In genomic region chr15:29922191-29922590, GRCh38 we compare ENCODE assay signal across 32 cellular contexts.
"Had no signal": no experiment of that assay in that cellular context is flagged by ENCODE, and none has a peak within 500 bp of the region (broad histone marks: within the 10 kb centered on the region; RNA-seq: fewer than 3 reads in every experiment).

No MANE protein-coding gene starts in this region.

- H3K4me1 Mint-ChIP-seq: activated CD4-positive, alpha-beta T cell treated with anti-CD3 and anti-CD28 coated beads, Interleukin-2, amount 10 ng/mL, durations not matched to agents 24 days and 14 days had no signal

- FAIRE-seq: TTC549, urothelium cell line had no signal

- H3K36me3 Mint-ChIP-seq: activated CD4-positive, alpha-beta memory T cell treated with anti-CD3 and anti-CD28 coated beads for 36 hours; activated naive CD8-positive, alpha-beta T cell treated with anti-CD3 and anti-CD28 coated beads for 36 hours; naive thymus-derived CD8-positive, alpha-beta T cell had no signal

- H3K4me3 Mint-ChIP-seq: activated CD4-positive, alpha-beta memory T cell treated with anti-CD3 and anti-CD28 coated beads for 36 hours; activated CD4-positive, alpha-beta T cell treated with anti-CD3 and anti-CD28 coated beads, Interleukin-2, amount 10 ng/mL, durations not matched to agents 24 days and 14 days; activated naive CD4-positive, alpha-beta T cell treated with anti-CD3 and anti-CD28 coated beads for 36 hours; activated naive CD8-positive, alpha-beta T cell treated with anti-CD3 and anti-CD28 coated beads for 36 hours; activated T-helper 1 cell treated with anti-CD3 and anti-CD28 coated beads, Interleukin-12 subunit alpha, Interleukin-12 subunit beta, Interleukin-2, Interleukin-4 antibody, amounts not matched to agents 30 ng/mL and 10 ng/mL and 1 ng/mL, durations not matched to agents 14 hours and 24 hours and 36 hours; naive thymus-derived CD8-positive, alpha-beta T cell; neural crest cell had no signal

- H3K4me3 ChIP-seq: adrenal gland, body of pancreas, colonic mucosa, gastroesophageal sphincter, hepatocyte, right atrium auricular region, testis, transverse colon had no signal

- DNase-seq: activated CD4-positive, alpha-beta memory T cell treated with anti-CD3 and anti-CD28 coated beads for 36 hours; activated CD4-positive, alpha-beta T cell treated with anti-CD3 and anti-CD28 coated beads, Interleukin-2, amount 10 ng/mL, durations not matched to agents 24 days and 14 days; activated CD4-positive, CD25-positive, alpha-beta regulatory T cell treated with anti-CD3 and anti-CD28 coated beads, Interleukin-2, amount 50 U/mL, for 72 hours; activated CD8-positive, alpha-beta memory T cell treated with anti-CD3 and anti-CD28 coated beads, Interleukin-2, amount 50 U/mL, for 4 hours; activated effector memory CD4-positive, alpha-beta T cell treated with anti-CD3 and anti-CD28 coated beads, Interleukin-2, amount 50 U/mL, for 16 hours; activated naive CD4-positive, alpha-beta T cell treated with anti-CD3 and anti-CD28 coated beads for 36 hours; activated naive CD8-positive, alpha-beta T cell treated with anti-CD3 and anti-CD28 coated beads for 36 hours; activated T-cell treated with anti-CD3 and anti-CD28 coated beads, Interleukin-2, amount 50 U/mL, for 1 hour; adrenal gland; aorta; body of pancreas; cerebellar nuclear complex; colonic mucosa; effector CD8-positive, alpha-beta T cell; islet precursor cell; left cardiac atrium; left ventricle myocardium superior; naive thymus-derived CD8-positive, alpha-beta T cell; occipital lobe; stimulated activated CD4-positive, alpha-beta T cell treated with anti-CD3 and anti-CD28 coated beads, Interleukin-2, amount 100 ng/mL, for 48 hours; stimulated activated naive CD4-positive, alpha-beta T cell treated with Interleukin-2 at 50 U/mL for 16 hours; T-helper 9 cell; testis; transverse colon; WERI-Rb-1 had no signal

- H3K9me3 Mint-ChIP-seq: activated CD4-positive, alpha-beta memory T cell treated with anti-CD3 and anti-CD28 coated beads for 36 hours; activated CD4-positive, alpha-beta T cell treated with anti-CD3 and anti-CD28 coated beads, Interleukin-2, amount 10 ng/mL, durations not matched to agents 24 days and 14 days; activated naive CD4-positive, alpha-beta T cell treated with anti-CD3 and anti-CD28 coated beads for 36 hours; activated naive CD8-positive, alpha-beta T cell treated with anti-CD3 and anti-CD28 coated beads for 36 hours; activated T-helper 1 cell treated with anti-CD3 and anti-CD28 coated beads, Interleukin-12 subunit alpha, Interleukin-12 subunit beta, Interleukin-2, Interleukin-4 antibody, amounts not matched to agents 30 ng/mL and 10 ng/mL and 1 ng/mL, durations not matched to agents 14 hours and 24 hours and 36 hours; naive thymus-derived CD8-positive, alpha-beta T cell; neural crest cell had no signal

- ATAC-seq: body of pancreas; gastroesophageal sphincter; left cardiac atrium; left ventricle myocardium superior; naive thymus-derived CD8-positive, alpha-beta T cell had no signal

- H3K4me2 ChIP-seq: hepatocyte had no signal

- H3K9me3 ChIP-seq: adrenal gland, body of pancreas, colonic mucosa, gastroesophageal sphincter, right atrium auricular region, testis, transverse colon had no signal

- H3K27me3 ChIP-seq: adrenal gland, body of pancreas, colonic mucosa, gastroesophageal sphincter, hepatocyte, right atrium auricular region, testis, transverse colon had no signal

- H3K4me1 ChIP-seq: adrenal gland, gastroesophageal sphincter had no signal

- H3K79me2 ChIP-seq: hepatocyte had no signal

- H3K36me3 ChIP-seq: adrenal gland, colonic mucosa, gastroesophageal sphincter, right atrium auricular region, transverse colon, WERI-Rb-1 had no signal

- H2AFZ ChIP-seq: hepatocyte had no signal

- H3K27ac ChIP-seq: adrenal gland, colonic mucosa, gastroesophageal sphincter, right atrium auricular region, testis, transverse colon, WERI-Rb-1 had no signal

- H3K27ac Mint-ChIP-seq: activated CD4-positive, alpha-beta memory T cell treated with anti-CD3 and anti-CD28 coated beads for 36 hours; activated CD4-positive, alpha-beta T cell treated with anti-CD3 and anti-CD28 coated beads, Interleukin-2, amount 10 ng/mL, durations not matched to agents 24 days and 14 days; activated naive CD4-positive, alpha-beta T cell treated with anti-CD3 and anti-CD28 coated beads for 36 hours; activated naive CD8-positive, alpha-beta T cell treated with anti-CD3 and anti-CD28 coated beads for 36 hours; activated T-helper 1 cell treated with anti-CD3 and anti-CD28 coated beads, Interleukin-12 subunit alpha, Interleukin-12 subunit beta, Interleukin-2, Interleukin-4 antibody, amounts not matched to agents 30 ng/mL and 10 ng/mL and 1 ng/mL, durations not matched to agents 14 hours and 24 hours and 36 hours; naive thymus-derived CD8-positive, alpha-beta T cell had no signal
